ENCODE assay signal across 20 cellular contexts in genomic region chr6:127206531-127207065, GRCh38.
A peak's percentile ranks its signal among the peaks of the same experiment; 100 is the strongest.
DNase-seq lines count a peak whose midpoint lies in the region; TF ChIP-seq lines count a peak whose summit lies in the region.
"Had no signal": no experiment of that assay in that cellular context is flagged by ENCODE, and none has a peak within 500 bp of the region (broad histone marks: within the 10 kb centered on the region; RNA-seq: fewer than 3 reads in every experiment).

No MANE protein-coding gene starts in this region.

- H3K4me1 ChIP-seq in ACC112 (ENCODE audit: control insufficient read depth, insufficient read depth, low read length, unreplicated experiment) (peaks cover 28% of the 10 kb centered on the region), GM23248 (ENCODE audit: insufficient read depth) (peaks cover 38% of the 10 kb centered on the region), adipocyte (ENCODE audit: control insufficient read depth, insufficient read depth, low read length) (peaks cover 22% of the 10 kb centered on the region)

- no peaks in the 10 kb centered on the region for H3K79me2 ChIP-seq in ACC112 (ENCODE audit: control insufficient read depth, insufficient read depth, low read length, unreplicated experiment)
- H3K79me2 ChIP-seq in GM23248 (ENCODE audit: insufficient read depth): no peaks in the 10 kb centered on the region

- no peaks in the 10 kb centered on the region for H3K9me2 ChIP-seq in GM23248 (ENCODE audit: insufficient read depth)

- in situ Hi-C loops in GM23248 (cut with MboI): no loop called here

- H3K4me3 ChIP-seq in ACC112 (ENCODE audit: low read depth, low read length): no peak overlapping the region
- H3K4me3 ChIP-seq in GM23248: peak overlapping the region; percentile 29; the same call in 1 of the 2 replicates
- H3K4me3 ChIP-seq in adipocyte (ENCODE audit: low read length): no peak overlapping the region
- H3K4me3 ChIP-seq in fibroblast of pulmonary artery (replicated peaks; ENCODE audit: low read depth, low read length): no peak overlapping the region
- H3K4me3 ChIP-seq: BLaER1 treated with 17β-estradiol and CSF1 and Interleukin-3, amounts not matched to agents 10 nM and 100 nM had no signal

- H3K9ac ChIP-seq in GM23248: peak overlapping the region; percentile 16; the same call in 1 of the 2 replicates
- H3K9ac ChIP-seq in adipocyte (ENCODE audit: low read length): peak overlapping the region; percentile 37
- H3K9ac ChIP-seq: BLaER1 treated with 17β-estradiol and CSF1 and Interleukin-3, amounts not matched to agents 10 nM and 100 nM had no signal

- H3F3A ChIP-seq in GM23248 (ENCODE audit: insufficient read depth): peaks cover 36% of the 10 kb centered on the region

- H2AFZ ChIP-seq in ACC112 (ENCODE audit: low read length, unreplicated experiment) (no peak overlapping the region), GM23248 (0 out of 2 replicates have a peak overlapping the region, but pooled peaks have one; percentile 11)

- peak overlapping the region; percentile 80 for H3K4me2 ChIP-seq in GM23248 (ENCODE audit: unreplicated experiment)

- no peaks in the 10 kb centered on the region for H3K36me3 ChIP-seq in ACC112 (ENCODE audit: insufficient read depth, low read length)
- H3K36me3 ChIP-seq in GM23248 (ENCODE audit: low read depth): no peaks in the 10 kb centered on the region
- no peaks in the 10 kb centered on the region for H3K36me3 ChIP-seq in adipocyte (ENCODE audit: control insufficient read depth, insufficient read depth, low read length, severe bottlenecking)
- H3K36me3 ChIP-seq: BLaER1 treated with 17β-estradiol and CSF1 and Interleukin-3, amounts not matched to agents 10 nM and 100 nM had no signal

- peak overlapping the region; percentile 81 for H3K27ac ChIP-seq in ACC112 (ENCODE audit: low read depth, low read length)
- H3K27ac ChIP-seq in GM23248: peak overlapping the region; percentile 66
- H3K27ac ChIP-seq: BLaER1 treated with 17β-estradiol and CSF1 and Interleukin-3, amounts not matched to agents 10 nM and 100 nM had no signal

- H3K27me3 ChIP-seq in ACC112 (ENCODE audit: insufficient read depth, low read length) (no peaks in the 10 kb centered on the region), GM23248 (replicated peaks; ENCODE audit: insufficient read depth) (no peaks in the 10 kb centered on the region), adipocyte (replicated peaks; ENCODE audit: control insufficient read depth, insufficient read depth, low read length) (no peaks in the 10 kb centered on the region)
- H3K27me3 ChIP-seq: BLaER1 treated with 17β-estradiol and CSF1 and Interleukin-3, amounts not matched to agents 10 nM and 100 nM had no signal

- TF ChIP-seq CTCF in fibroblast of pulmonary artery (IDR thresholded peaks at IDR 0.05; ENCODE audit: low read length, missing control alignments): no peak

- DNase-seq in GM23248 (peak; percentile 67), adipocyte (ENCODE audit: low read depth) (peak; percentile 51), fibroblast of pulmonary artery (ENCODE audit: low read depth) (peak; percentile 13), germinal center (ENCODE audit: low spot score) (no peak), NCI-H146 (lab: John Stamatoyannopoulos, UW) (no peak), globus pallidus (ENCODE audit: low spot score) (no peak)
- no peak for DNase-seq in activated CD8-positive, alpha-beta memory T cell treated with anti-CD3 and anti-CD28 coated beads for 24 hours
- DNase-seq: 8988T; CD8-positive, alpha-beta memory T cell; DMS79 treated with DMSO at 0.1 percent for 48 hours; NCI-H1436; NCI-H2029 treated with DMSO at 0.1 percent for 48 hours; NCI-H2171 treated with DMSO at 0.1 percent for 48 hours; NCI-H446 treated with DMSO at 0.1 percent for 48 hours; NCI-H748 treated with DMSO at 0.1 percent for 48 hours; OCI-M1; RPMI8226; SIG-M5 had no signal

- no peaks in the 10 kb centered on the region for H3K9me3 ChIP-seq in GM23248 (ENCODE audit: low read depth)
- no peaks in the 10 kb centered on the region for H3K9me3 ChIP-seq in adipocyte (ENCODE audit: control insufficient read depth, low read length)
- H3K9me3 ChIP-seq: BLaER1 treated with 17β-estradiol and CSF1 and Interleukin-3, amounts not matched to agents 10 nM and 100 nM had no signal

- H4K20me1 ChIP-seq in GM23248 (ENCODE audit: insufficient read depth): no peaks in the 10 kb centered on the region
- H4K20me1 ChIP-seq: BLaER1 treated with 17β-estradiol and CSF1 and Interleukin-3, amounts not matched to agents 10 nM and 100 nM had no signal

Comparison
In these comparisons a context has a peak if more than half of its experiments do, and no peak if none do; other contexts are left out.
1. DNase-seq: peak in GM23248 (single experiment), adipocyte (single experiment) and fibroblast of pulmonary artery (single experiment); none in activated CD8-positive, alpha-beta memory T cell treated with anti-CD3 and anti-CD28 coated beads for 24 hours (single experiment), germinal center (single experiment), NCI-H146 (single experiment) and globus pallidus (single experiment).